ENCODE assay signal across 1 cellular context in genomic region chr1:48619529-48619928, GRCh38.
TF ChIP-seq lines count a peak whose summit lies in the region.

No MANE protein-coding gene starts in this region.

TF ChIP-seq in HepG2, 621 proteins besides CTCF, POLR2A, EP300 and RAD21 (continued from another document):
- TF ChIP-seq AHDC1 (CRISPR knock-in tag; IDR thresholded peaks at IDR 0.05; ENCODE audit: borderline replicate concordance) (no peak), GZF1 (CRISPR knock-in tag; IDR thresholded peaks at IDR 0.05) (no peak), HMGXB4 (CRISPR knock-in tag; IDR thresholded peaks at IDR 0.05; ENCODE audit: borderline replicate concordance in 1 of 2, low read depth in 1 of 2) (no peak), NFIC (IDR thresholded peaks at IDR 0.05; ENCODE audit: low read length) (no peak), ZNF547 (CRISPR knock-in tag; IDR thresholded peaks at IDR 0.05) (no peak)
